ENCODE assay signal across 1 cellular context in genomic region chr5:1001406-1002270, GRCh38.
TF ChIP-seq lines count a peak whose summit lies in the region.

No MANE protein-coding gene starts in this region.

TF ChIP-seq in SK-N-SH, 30 proteins besides CTCF, POLR2A, EP300 and RAD21 (continued from another document):
- TF ChIP-seq, protein P1, sequence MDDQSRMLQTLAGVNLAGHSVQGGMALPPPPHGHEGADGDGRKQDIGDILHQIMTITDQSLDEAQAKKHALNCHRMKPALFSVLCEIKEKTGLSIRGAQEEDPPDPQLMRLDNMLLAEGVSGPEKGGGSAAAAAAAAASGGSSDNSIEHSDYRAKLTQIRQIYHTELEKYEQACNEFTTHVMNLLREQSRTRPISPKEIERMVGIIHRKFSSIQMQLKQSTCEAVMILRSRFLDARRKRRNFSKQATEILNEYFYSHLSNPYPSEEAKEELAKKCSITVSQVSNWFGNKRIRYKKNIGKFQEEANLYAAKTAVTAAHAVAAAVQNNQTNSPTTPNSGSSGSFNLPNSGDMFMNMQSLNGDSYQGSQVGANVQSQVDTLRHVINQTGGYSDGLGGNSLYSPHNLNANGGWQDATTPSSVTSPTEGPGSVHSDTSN (IDR thresholded peaks at IDR 0.05) = no peak
- no peak for TF ChIP-seq RCOR1 (IDR thresholded peaks at IDR 0.05; ENCODE audit: low read length)
- TF ChIP-seq USF1 (IDR thresholded peaks at IDR 0.05; ENCODE audit: borderline replicate concordance, low read depth) = no peak
